Comparison of ENCODE assay signal across 15 cellular contexts in genomic region chr2:111975053-111975552, GRCh38.
A peak's percentile ranks its signal among the peaks of the same experiment; 100 is the strongest.
DNase-seq lines count a peak whose midpoint lies in the region.
"Had no signal": no experiment of that assay in that cellular context is flagged by ENCODE, and none has a peak within 500 bp of the region (broad histone marks: within the 10 kb centered on the region; RNA-seq: fewer than 3 reads in every experiment).

No MANE protein-coding gene starts in this region.

- 84 to 89% methylated on average over 4 to 8 of the region's 11 CpGs for WGBS in mesodermal cell (ENCODE audit: insufficient coverage in 2 of 2), 2 experiments

- peaks cover 12% of the 10 kb centered on the region for H3K9me3 ChIP-seq in MG63
- peaks cover 7% of the 10 kb centered on the region for H3K9me3 ChIP-seq in mesodermal cell (ENCODE audit: control insufficient read depth, low read length)
- H3K9me3 ChIP-seq: thyroid gland had no signal

- peaks cover 17% of the 10 kb centered on the region for H3K4me1 ChIP-seq in mesodermal cell (ENCODE audit: control insufficient read depth, insufficient read depth, low read length, poor library complexity, severe bottlenecking)

- H3K27ac ChIP-seq in mesodermal cell (ENCODE audit: low read depth, low read length, severe bottlenecking), result peak overlapping the region; percentile 80
- H3K27ac ChIP-seq: cardiac muscle cell, thyroid gland had no signal

- peak; percentile 21 for DNase-seq in COLO668 (lab: John Stamatoyannopoulos, UW; ENCODE audit: unreplicated experiment)
- DNase-seq in MG63, result peak; percentile 71
- DNase-seq in cerebellar cortex (ENCODE audit: low spot score), result peak; percentile 49
- no peak for DNase-seq in NCI-H2029 treated with DMSO at 0.1 percent for 48 hours (lab: John Stamatoyannopoulos, UW)
- no peak for DNase-seq in activated naive CD4-positive, alpha-beta T cell treated with Interleukin-2 at 50 U/mL for 16 hours
- no peak for DNase-seq in medulla oblongata (ENCODE audit: extremely low spot score)
- DNase-seq in stimulated activated CD4-positive, alpha-beta T cell treated with anti-CD3 and anti-CD28 coated beads, Interleukin-4, amount 100 ng/mL, for 24 hours, result no peak
- DNase-seq: activated CD4-positive, CD25-positive, alpha-beta regulatory T cell treated with anti-CD3 and anti-CD28 coated beads, Interleukin-2, amount 50 U/mL, for 72 hours; DND-41; left ventricle myocardium superior; NCI-H2107; stimulated activated CD4-positive, alpha-beta T cell treated with anti-CD3 and anti-CD28 coated beads, Interleukin-15, amount 100 ng/mL, for 24 hours had no signal

- H3K36me3 ChIP-seq in MG63 (no peaks in the 10 kb centered on the region), mesodermal cell (ENCODE audit: control insufficient read depth, insufficient read depth, low read length) (peaks cover 4% of the 10 kb centered on the region)
- H3K36me3 ChIP-seq: cardiac muscle cell had no signal

- H3K4me3 ChIP-seq in MG63, result no peak overlapping the region
- H3K4me3 ChIP-seq in mesodermal cell (ENCODE audit: extremely low read depth, insufficient read depth, low read length, poor library complexity, severe bottlenecking), result no peak overlapping the region
- H3K4me3 ChIP-seq: cardiac muscle cell, thyroid gland had no signal

- no peaks in the 10 kb centered on the region for H3K27me3 ChIP-seq in MG63
- H3K27me3 ChIP-seq: cardiac muscle cell, thyroid gland had no signal

Comparison
In these comparisons a context has a peak if more than half of its experiments do, and no peak if none do; other contexts are left out.
1. DNase-seq: peak in COLO668 (single experiment), MG63 (single experiment) and cerebellar cortex (single experiment); none in NCI-H2029 treated with DMSO at 0.1 percent for 48 hours (single experiment), activated naive CD4-positive, alpha-beta T cell treated with Interleukin-2 at 50 U/mL for 16 hours (single experiment), medulla oblongata (single experiment) and stimulated activated CD4-positive, alpha-beta T cell treated with anti-CD3 and anti-CD28 coated beads, Interleukin-4, amount 100 ng/mL, for 24 hours (single experiment).